In genomic region chrX:12065251-12065650, GRCh38 we compare ENCODE assay signal across 13 cellular contexts.
DNase-seq lines count a peak whose midpoint lies in the region; ATAC-seq and TF ChIP-seq lines count a peak whose summit lies in the region.
"Had no signal": no experiment of that assay in that cellular context is flagged by ENCODE, and none has a peak within 500 bp of the region (broad histone marks: within the 10 kb centered on the region; RNA-seq: fewer than 3 reads in every experiment).

No MANE protein-coding gene starts in this region.

- H3K23ac ChIP-seq in mesendoderm (ENCODE audit: low read length): no peak overlapping the region

- intact Hi-C loops in Right ventricle myocardium superior (cut with DNase I): no loop called here

- H4K8ac ChIP-seq in mesendoderm (ENCODE audit: low read depth, low read length): no peak overlapping the region

- no peak for TF ChIP-seq CTCF in cardiac fibroblast (IDR thresholded peaks at IDR 0.05; ENCODE audit: low read depth, low read length)

- H3K18ac ChIP-seq in mesendoderm (ENCODE audit: low read length): no peak overlapping the region

- H3K4me2 ChIP-seq in mesendoderm (ENCODE audit: low read length): no peak overlapping the region

- no peaks in the 10 kb centered on the region for H3K4me1 ChIP-seq in mesendoderm (ENCODE audit: control insufficient read depth, low read depth, low read length)
- H3K4me1 ChIP-seq in effector memory CD4-positive, alpha-beta T cell (ENCODE audit: control insufficient read depth, insufficient read depth, low read length, poor library complexity, severe bottlenecking): no peaks in the 10 kb centered on the region

- H3K79me1 ChIP-seq in mesendoderm (ENCODE audit: low read length): no peaks in the 10 kb centered on the region

- H2BK120ac ChIP-seq in mesendoderm (ENCODE audit: low read depth, low read length): no peak overlapping the region

- H4K5ac ChIP-seq in mesendoderm (ENCODE audit: low read length): no peak overlapping the region

- H3K4me1 Mint-ChIP-seq in activated T-cell treated with anti-CD3 and anti-CD28 coated beads, Interleukin-2, amount 50 U/mL, for 24 hours (ENCODE audit: low read depth): no peaks in the 10 kb centered on the region
- H3K4me1 Mint-ChIP-seq: activated naive CD4-positive, alpha-beta T cell treated with anti-CD3 and anti-CD28 coated beads, Interleukin-2, amount 10 ng/mL, durations not matched to agents 7 days and 5 days; mesothelial cell of epicardium had no signal

- H3K4me3 ChIP-seq in cardiac fibroblast (replicated peaks in 1 of 2; ENCODE audit: low read depth in 2 of 2, low read length in 2 of 2): no peak overlapping the region
- H3K4me3 ChIP-seq in mesendoderm (ENCODE audit: low read length): no peak overlapping the region
- no peak overlapping the region for H3K4me3 ChIP-seq in effector memory CD4-positive, alpha-beta T cell (ENCODE audit: insufficient read depth, low read depth, low read length, poor library complexity, severe bottlenecking)

- H3K27me3 Mint-ChIP-seq in activated T-cell treated with anti-CD3 and anti-CD28 coated beads, Interleukin-2, amount 50 U/mL, for 24 hours: peaks cover 25% of the 10 kb centered on the region
- H3K27me3 Mint-ChIP-seq: activated naive CD4-positive, alpha-beta T cell treated with anti-CD3 and anti-CD28 coated beads, Interleukin-2, amount 10 ng/mL, durations not matched to agents 7 days and 5 days had no signal

- DNase-seq in EL (peak; percentile 30), NAMALWA (ENCODE audit: low spot score) (peak; percentile 8), cardiac fibroblast (ENCODE audit: low read depth in 2 of 2) (peak; percentile 41 to 55), mesendoderm (peak; percentile 50), Right ventricle myocardium superior (no peak)
- DNase-seq in effector memory CD4-positive, alpha-beta T cell: no peak
- no peak for DNase-seq in activated CD4-positive, CD25-positive, alpha-beta regulatory T cell treated with anti-CD3 and anti-CD28 coated beads, Interleukin-2, amount 50 U/mL, for 72 hours
- no peak for DNase-seq in activated T-cell treated with anti-CD3 and anti-CD28 coated beads, Interleukin-2, amount 50 U/mL, for 24 hours
- DNase-seq: activated naive CD4-positive, alpha-beta T cell treated with anti-CD3 and anti-CD28 coated beads, Interleukin-2, amount 10 ng/mL, durations not matched to agents 7 days and 5 days; NCI-H748 treated with DMSO at 0.1 percent for 48 hours; stimulated activated naive CD4-positive, alpha-beta T cell treated with Interleukin-2 at 50 U/mL for 16 hours; WERI-Rb-1 had no signal

- H2BK5ac ChIP-seq in mesendoderm (ENCODE audit: low read length): no peak overlapping the region

- no peak for ATAC-seq in Right ventricle myocardium superior (ENCODE audit: poor library complexity)

- no peak overlapping the region for H3K9ac ChIP-seq in mesendoderm (ENCODE audit: low read length)

- H3K36me3 ChIP-seq in mesendoderm (ENCODE audit: control insufficient read depth, insufficient read depth, low read length): no peaks in the 10 kb centered on the region
- H3K36me3 ChIP-seq in effector memory CD4-positive, alpha-beta T cell (ENCODE audit: control insufficient read depth, insufficient read depth, low read length): no peaks in the 10 kb centered on the region
- H3K36me3 ChIP-seq: WERI-Rb-1 had no signal

- no peak overlapping the region for H3K27ac Mint-ChIP-seq in activated T-cell treated with anti-CD3 and anti-CD28 coated beads, Interleukin-2, amount 50 U/mL, for 24 hours
- H3K27ac Mint-ChIP-seq: activated naive CD4-positive, alpha-beta T cell treated with anti-CD3 and anti-CD28 coated beads, Interleukin-2, amount 10 ng/mL, durations not matched to agents 7 days and 5 days; mesothelial cell of epicardium had no signal

- H3K79me2 ChIP-seq in mesendoderm (ENCODE audit: control insufficient read depth, insufficient read depth, low read length): no peaks in the 10 kb centered on the region

- no peak overlapping the region for H3K56ac ChIP-seq in mesendoderm (ENCODE audit: low read length)

- no peak overlapping the region for H2BK15ac ChIP-seq in mesendoderm (replicated peaks; ENCODE audit: low read depth)

- H3K27ac ChIP-seq in mesendoderm (ENCODE audit: low read depth, low read length): no peak overlapping the region
- H3K27ac ChIP-seq in effector memory CD4-positive, alpha-beta T cell (ENCODE audit: insufficient read depth, low read length, poor library complexity, severe bottlenecking): no peak overlapping the region
- H3K27ac ChIP-seq: WERI-Rb-1 had no signal

- H3K4ac ChIP-seq in mesendoderm (ENCODE audit: low read depth, low read length): no peak overlapping the region

- H2AK5ac ChIP-seq in mesendoderm (ENCODE audit: low read length): no peak overlapping the region

- WGBS in mesendoderm (ENCODE audit: extremely low coverage, insufficient coverage, low lambda C conversion rate): no CpG with 5 or more reads among the region's 5 CpGs

- no peaks in the 10 kb centered on the region for H3K36me3 Mint-ChIP-seq in activated T-cell treated with anti-CD3 and anti-CD28 coated beads, Interleukin-2, amount 50 U/mL, for 24 hours (ENCODE audit: low read depth)
- H3K36me3 Mint-ChIP-seq: activated naive CD4-positive, alpha-beta T cell treated with anti-CD3 and anti-CD28 coated beads, Interleukin-2, amount 10 ng/mL, durations not matched to agents 7 days and 5 days; mesothelial cell of epicardium had no signal

- no peaks in the 10 kb centered on the region for H3K9me3 Mint-ChIP-seq in activated T-cell treated with anti-CD3 and anti-CD28 coated beads, Interleukin-2, amount 50 U/mL, for 24 hours
- H3K9me3 Mint-ChIP-seq: activated naive CD4-positive, alpha-beta T cell treated with anti-CD3 and anti-CD28 coated beads, Interleukin-2, amount 10 ng/mL, durations not matched to agents 7 days and 5 days had no signal

- H3K27me3 ChIP-seq in mesendoderm (ENCODE audit: insufficient read depth, low read length, poor library complexity): no peaks in the 10 kb centered on the region
- no peaks in the 10 kb centered on the region for H3K27me3 ChIP-seq in effector memory CD4-positive, alpha-beta T cell (replicated peaks; ENCODE audit: control insufficient read depth, insufficient read depth, low read length, poor library complexity, severe bottlenecking)

- no peak overlapping the region for H3K4me3 Mint-ChIP-seq in activated T-cell treated with anti-CD3 and anti-CD28 coated beads, Interleukin-2, amount 50 U/mL, for 24 hours
- H3K4me3 Mint-ChIP-seq: activated naive CD4-positive, alpha-beta T cell treated with anti-CD3 and anti-CD28 coated beads, Interleukin-2, amount 10 ng/mL, durations not matched to agents 7 days and 5 days; mesothelial cell of epicardium had no signal

- H3K9me3 ChIP-seq in effector memory CD4-positive, alpha-beta T cell (ENCODE audit: control insufficient read depth, low read length): no peaks in the 10 kb centered on the region

Comparison
In these comparisons a context has a peak if more than half of its experiments do, and no peak if none do; other contexts are left out.
1. DNase-seq: peak in EL (single experiment), NAMALWA (single experiment), cardiac fibroblast (2 of 2) and mesendoderm (single experiment); none in effector memory CD4-positive, alpha-beta T cell (0 of 3), activated CD4-positive, CD25-positive, alpha-beta regulatory T cell treated with anti-CD3 and anti-CD28 coated beads, Interleukin-2, amount 50 U/mL, for 72 hours (single experiment), activated T-cell treated with anti-CD3 and anti-CD28 coated beads, Interleukin-2, amount 50 U/mL, for 24 hours (single experiment) and Right ventricle myocardium superior (single experiment).